1 cellular context compared by ENCODE assay signal in the genomic region with DNA sequence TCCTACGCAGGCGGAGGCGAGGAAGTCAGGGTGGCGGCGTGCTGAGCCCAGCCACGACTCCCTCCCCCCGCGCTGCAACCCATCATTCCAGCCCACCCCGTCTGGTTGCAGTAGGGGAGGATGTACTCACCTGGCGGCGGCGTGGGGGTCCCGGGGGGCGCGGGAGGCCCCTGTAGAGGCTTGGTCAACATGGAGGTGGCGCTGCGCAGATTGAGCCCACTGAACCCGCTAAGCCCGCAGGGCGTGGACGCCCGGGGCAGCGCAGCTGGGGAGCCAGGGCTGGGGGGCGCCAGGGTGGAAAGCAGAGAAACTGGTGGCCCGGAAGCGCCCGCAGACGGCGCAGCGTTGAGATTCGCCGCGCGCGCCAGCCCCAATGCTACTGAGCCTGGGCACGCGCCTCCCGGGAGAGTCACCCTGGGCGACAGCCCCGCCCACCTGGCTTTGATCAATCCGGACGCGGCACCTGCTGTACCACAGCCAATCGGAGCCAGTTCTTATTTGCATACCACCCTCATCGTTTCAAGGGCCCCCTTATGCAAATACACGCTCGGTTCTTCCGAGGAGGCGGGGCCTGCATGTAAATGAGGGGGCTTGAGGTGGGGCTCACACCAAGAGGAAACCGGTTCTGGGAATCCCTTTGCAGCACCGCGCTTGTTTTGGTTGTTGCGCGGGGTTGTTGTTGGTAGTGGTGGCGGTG.
TF ChIP-seq lines count a peak whose summit lies in the region.

A gene (minus strand): TSS at position 381 of the 697 bp plus-strand sequence. CDS start 190 bp downstream, at position 191.

TF ChIP-seq in K562, 482 proteins besides CTCF, POLR2A, EP300 and RAD21 (continued from another document and continues in another):
- TF ChIP-seq, protein P1, sequence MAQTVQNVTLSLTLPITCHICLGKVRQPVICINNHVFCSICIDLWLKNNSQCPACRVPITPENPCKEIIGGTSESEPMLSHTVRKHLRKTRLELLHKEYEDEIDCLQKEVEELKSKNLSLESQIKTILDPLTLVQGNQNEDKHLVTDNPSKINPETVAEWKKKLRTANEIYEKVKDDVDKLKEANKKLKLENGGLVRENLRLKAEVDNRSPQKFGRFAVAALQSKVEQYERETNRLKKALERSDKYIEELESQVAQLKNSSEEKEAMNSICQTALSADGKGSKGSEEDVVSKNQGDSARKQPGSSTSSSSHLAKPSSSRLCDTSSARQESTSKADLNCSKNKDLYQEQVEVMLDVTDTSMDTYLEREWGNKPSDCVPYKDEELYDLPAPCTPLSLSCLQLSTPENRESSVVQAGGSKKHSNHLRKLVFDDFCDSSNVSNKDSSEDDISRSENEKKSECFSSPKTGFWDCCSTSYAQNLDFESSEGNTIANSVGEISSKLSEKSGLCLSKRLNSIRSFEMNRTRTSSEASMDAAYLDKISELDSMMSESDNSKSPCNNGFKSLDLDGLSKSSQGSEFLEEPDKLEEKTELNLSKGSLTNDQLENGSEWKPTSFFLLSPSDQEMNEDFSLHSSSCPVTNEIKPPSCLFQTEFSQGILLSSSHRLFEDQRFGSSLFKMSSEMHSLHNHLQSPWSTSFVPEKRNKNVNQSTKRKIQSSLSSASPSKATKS (CRISPR knock-in tag; IDR thresholded peaks at IDR 0.05): no peak
- peak; percentile 50 for TF ChIP-seq NELFE (IDR thresholded peaks at IDR 0.05; ENCODE audit: insufficient read depth, insufficient read length)
- no peak for TF ChIP-seq MECOM (CRISPR knock-in tag; IDR thresholded peaks at IDR 0.05)
- TF ChIP-seq CXXC5 (CRISPR knock-in tag; IDR thresholded peaks at IDR 0.05): peak; percentile 56
- TF ChIP-seq, protein P2, sequence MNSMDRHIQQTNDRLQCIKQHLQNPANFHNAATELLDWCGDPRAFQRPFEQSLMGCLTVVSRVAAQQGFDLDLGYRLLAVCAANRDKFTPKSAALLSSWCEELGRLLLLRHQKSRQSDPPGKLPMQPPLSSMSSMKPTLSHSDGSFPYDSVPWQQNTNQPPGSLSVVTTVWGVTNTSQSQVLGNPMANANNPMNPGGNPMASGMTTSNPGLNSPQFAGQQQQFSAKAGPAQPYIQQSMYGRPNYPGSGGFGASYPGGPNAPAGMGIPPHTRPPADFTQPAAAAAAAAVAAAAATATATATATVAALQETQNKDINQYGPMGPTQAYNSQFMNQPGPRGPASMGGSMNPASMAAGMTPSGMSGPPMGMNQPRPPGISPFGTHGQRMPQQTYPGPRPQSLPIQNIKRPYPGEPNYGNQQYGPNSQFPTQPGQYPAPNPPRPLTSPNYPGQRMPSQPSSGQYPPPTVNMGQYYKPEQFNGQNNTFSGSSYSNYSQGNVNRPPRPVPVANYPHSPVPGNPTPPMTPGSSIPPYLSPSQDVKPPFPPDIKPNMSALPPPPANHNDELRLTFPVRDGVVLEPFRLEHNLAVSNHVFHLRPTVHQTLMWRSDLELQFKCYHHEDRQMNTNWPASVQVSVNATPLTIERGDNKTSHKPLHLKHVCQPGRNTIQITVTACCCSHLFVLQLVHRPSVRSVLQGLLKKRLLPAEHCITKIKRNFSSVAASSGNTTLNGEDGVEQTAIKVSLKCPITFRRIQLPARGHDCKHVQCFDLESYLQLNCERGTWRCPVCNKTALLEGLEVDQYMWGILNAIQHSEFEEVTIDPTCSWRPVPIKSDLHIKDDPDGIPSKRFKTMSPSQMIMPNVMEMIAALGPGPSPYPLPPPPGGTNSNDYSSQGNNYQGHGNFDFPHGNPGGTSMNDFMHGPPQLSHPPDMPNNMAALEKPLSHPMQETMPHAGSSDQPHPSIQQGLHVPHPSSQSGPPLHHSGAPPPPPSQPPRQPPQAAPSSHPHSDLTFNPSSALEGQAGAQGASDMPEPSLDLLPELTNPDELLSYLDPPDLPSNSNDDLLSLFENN (IDR thresholded peaks at IDR 0.05; ENCODE audit: low read depth in 2 of 2, low read length in 2 of 2): no peak
- no peak for TF ChIP-seq DNMT1 (IDR thresholded peaks at IDR 0.05)
- no peak for TF ChIP-seq SMARCE1 (IDR thresholded peaks at IDR 0.05)
- TF ChIP-seq TCF3 (CRISPR knock-in tag; IDR thresholded peaks at IDR 0.05): no peak; the same call in 1 of the 2 replicates
- no peak for TF ChIP-seq ZNF583 (CRISPR knock-in tag; IDR thresholded peaks at IDR 0.05)
- no peak; a peak in 1 of 4 replicates for TF ChIP-seq HDAC1 (IDR thresholded peaks at IDR 0.05)
- TF ChIP-seq, protein P3, sequence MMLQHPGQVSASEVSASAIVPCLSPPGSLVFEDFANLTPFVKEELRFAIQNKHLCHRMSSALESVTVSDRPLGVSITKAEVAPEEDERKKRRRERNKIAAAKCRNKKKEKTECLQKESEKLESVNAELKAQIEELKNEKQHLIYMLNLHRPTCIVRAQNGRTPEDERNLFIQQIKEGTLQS (IDR thresholded peaks at IDR 0.05): no peak
- TF ChIP-seq, protein P3 (CRISPR knock-in tag; conservative IDR thresholded peaks at IDR 0.05): no peak
- no peak for TF ChIP-seq GATA2 (CRISPR knock-in tag; IDR thresholded peaks at IDR 0.05)
- TF ChIP-seq MCM7 (IDR thresholded peaks at IDR 0.05): no peak
- TF ChIP-seq SP1 (CRISPR knock-in tag; IDR thresholded peaks at IDR 0.05): peak; percentile 77
- TF ChIP-seq, protein P4, sequence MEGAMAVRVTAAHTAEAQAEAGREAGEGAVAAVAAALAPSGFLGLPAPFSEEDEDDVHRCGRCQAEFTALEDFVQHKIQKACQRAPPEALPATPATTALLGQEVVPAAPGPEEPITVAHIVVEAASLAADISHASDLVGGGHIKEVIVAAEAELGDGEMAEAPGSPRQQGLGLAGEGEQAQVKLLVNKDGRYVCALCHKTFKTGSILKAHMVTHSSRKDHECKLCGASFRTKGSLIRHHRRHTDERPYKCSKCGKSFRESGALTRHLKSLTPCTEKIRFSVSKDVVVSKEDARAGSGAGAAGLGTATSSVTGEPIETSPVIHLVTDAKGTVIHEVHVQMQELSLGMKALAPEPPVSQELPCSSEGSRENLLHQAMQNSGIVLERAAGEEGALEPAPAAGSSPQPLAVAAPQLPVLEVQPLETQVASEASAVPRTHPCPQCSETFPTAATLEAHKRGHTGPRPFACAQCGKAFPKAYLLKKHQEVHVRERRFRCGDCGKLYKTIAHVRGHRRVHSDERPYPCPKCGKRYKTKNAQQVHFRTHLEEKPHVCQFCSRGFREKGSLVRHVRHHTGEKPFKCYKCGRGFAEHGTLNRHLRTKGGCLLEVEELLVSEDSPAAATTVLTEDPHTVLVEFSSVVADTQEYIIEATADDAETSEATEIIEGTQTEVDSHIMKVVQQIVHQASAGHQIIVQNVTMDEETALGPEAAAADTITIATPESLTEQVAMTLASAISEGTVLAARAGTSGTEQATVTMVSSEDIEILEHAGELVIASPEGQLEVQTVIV (CRISPR knock-in tag; IDR thresholded peaks at IDR 0.05; ENCODE audit: borderline replicate concordance): no peak
- 0 out of 2 replicates have a peak, but pooled peaks have one; percentile 27 for TF ChIP-seq GTF2A2 (tag; IDR thresholded peaks at IDR 0.05)
- TF ChIP-seq RBM34 (IDR thresholded peaks at IDR 0.05; ENCODE audit: borderline replicate concordance, insufficient read depth, low read length): no peak
- no peak for TF ChIP-seq ELF4 (CRISPR knock-in tag; IDR thresholded peaks at IDR 0.05)
- no peak for TF ChIP-seq ZNF589 (CRISPR knock-in tag; IDR thresholded peaks at IDR 0.05; ENCODE audit: low read depth)
- TF ChIP-seq, protein P5, sequence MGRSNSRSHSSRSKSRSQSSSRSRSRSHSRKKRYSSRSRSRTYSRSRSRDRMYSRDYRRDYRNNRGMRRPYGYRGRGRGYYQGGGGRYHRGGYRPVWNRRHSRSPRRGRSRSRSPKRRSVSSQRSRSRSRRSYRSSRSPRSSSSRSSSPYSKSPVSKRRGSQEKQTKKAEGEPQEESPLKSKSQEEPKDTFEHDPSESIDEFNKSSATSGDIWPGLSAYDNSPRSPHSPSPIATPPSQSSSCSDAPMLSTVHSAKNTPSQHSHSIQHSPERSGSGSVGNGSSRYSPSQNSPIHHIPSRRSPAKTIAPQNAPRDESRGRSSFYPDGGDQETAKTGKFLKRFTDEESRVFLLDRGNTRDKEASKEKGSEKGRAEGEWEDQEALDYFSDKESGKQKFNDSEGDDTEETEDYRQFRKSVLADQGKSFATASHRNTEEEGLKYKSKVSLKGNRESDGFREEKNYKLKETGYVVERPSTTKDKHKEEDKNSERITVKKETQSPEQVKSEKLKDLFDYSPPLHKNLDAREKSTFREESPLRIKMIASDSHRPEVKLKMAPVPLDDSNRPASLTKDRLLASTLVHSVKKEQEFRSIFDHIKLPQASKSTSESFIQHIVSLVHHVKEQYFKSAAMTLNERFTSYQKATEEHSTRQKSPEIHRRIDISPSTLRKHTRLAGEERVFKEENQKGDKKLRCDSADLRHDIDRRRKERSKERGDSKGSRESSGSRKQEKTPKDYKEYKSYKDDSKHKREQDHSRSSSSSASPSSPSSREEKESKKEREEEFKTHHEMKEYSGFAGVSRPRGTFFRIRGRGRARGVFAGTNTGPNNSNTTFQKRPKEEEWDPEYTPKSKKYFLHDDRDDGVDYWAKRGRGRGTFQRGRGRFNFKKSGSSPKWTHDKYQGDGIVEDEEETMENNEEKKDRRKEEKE (IDR thresholded peaks at IDR 0.05; ENCODE audit: borderline replicate concordance in 1 of 2, control insufficient read depth in 1 of 2, low read depth in 2 of 2, low read length in 1 of 2): no peak
- no peak for TF ChIP-seq FOXA3 (CRISPR knock-in tag; conservative IDR thresholded peaks at IDR 0.05 in 1 of 2, IDR thresholded peaks at IDR 0.05 in 1 of 2)
- TF ChIP-seq NFRKB (IDR thresholded peaks at IDR 0.05; ENCODE audit: low read depth): no peak
- peak; percentile 100 for TF ChIP-seq POLR2G (IDR thresholded peaks at IDR 0.05; ENCODE audit: low read depth, low read length)
- no peak for TF ChIP-seq PHTF2 (CRISPR knock-in tag; IDR thresholded peaks at IDR 0.05)
- TF ChIP-seq STAT5A (IDR thresholded peaks at IDR 0.05; ENCODE audit: borderline replicate concordance, low read length): no peak
- peak; percentile 100 for TF ChIP-seq RBFOX2 (IDR thresholded peaks at IDR 0.05; ENCODE audit: low read depth, low read length)
- TF ChIP-seq ZNF24 (IDR thresholded peaks at IDR 0.05): no peak
- TF ChIP-seq KLF13 (tag; IDR thresholded peaks at IDR 0.05; ENCODE audit: borderline replicate concordance, low read depth): no peak
- TF ChIP-seq RBM39 (optimal IDR thresholded peaks at IDR 0.05; ENCODE audit: low read depth, low read length): no peak
- TF ChIP-seq GATAD2A (IDR thresholded peaks at IDR 0.05): no peak
- no peak for TF ChIP-seq PHF21A (IDR thresholded peaks at IDR 0.05; ENCODE audit: borderline replicate concordance, low read depth)
- TF ChIP-seq ZNF282 (CRISPR knock-in tag; IDR thresholded peaks at IDR 0.05): no peak
- TF ChIP-seq ZNF586 (CRISPR knock-in tag; conservative IDR thresholded peaks at IDR 0.05): no peak
- TF ChIP-seq ZNF347 (CRISPR knock-in tag; IDR thresholded peaks at IDR 0.05; ENCODE audit: low read depth): no peak
- TF ChIP-seq CCNT2 (IDR thresholded peaks at IDR 0.05; ENCODE audit: borderline replicate concordance, extremely low read depth, insufficient read length, low read depth, low read length): peak; percentile 71
- peak; percentile 82 for TF ChIP-seq POLR2B (IDR thresholded peaks at IDR 0.05; ENCODE audit: low read depth, partially characterized antibody)
- no peak for TF ChIP-seq FOXP1 (CRISPR knock-in tag; IDR thresholded peaks at IDR 0.05)
- TF ChIP-seq ZFP30 (CRISPR knock-in tag; IDR thresholded peaks at IDR 0.05; ENCODE audit: borderline replicate concordance): no peak
- TF ChIP-seq TEAD2 (tag; IDR thresholded peaks at IDR 0.05): no peak
- TF ChIP-seq, protein P6, sequence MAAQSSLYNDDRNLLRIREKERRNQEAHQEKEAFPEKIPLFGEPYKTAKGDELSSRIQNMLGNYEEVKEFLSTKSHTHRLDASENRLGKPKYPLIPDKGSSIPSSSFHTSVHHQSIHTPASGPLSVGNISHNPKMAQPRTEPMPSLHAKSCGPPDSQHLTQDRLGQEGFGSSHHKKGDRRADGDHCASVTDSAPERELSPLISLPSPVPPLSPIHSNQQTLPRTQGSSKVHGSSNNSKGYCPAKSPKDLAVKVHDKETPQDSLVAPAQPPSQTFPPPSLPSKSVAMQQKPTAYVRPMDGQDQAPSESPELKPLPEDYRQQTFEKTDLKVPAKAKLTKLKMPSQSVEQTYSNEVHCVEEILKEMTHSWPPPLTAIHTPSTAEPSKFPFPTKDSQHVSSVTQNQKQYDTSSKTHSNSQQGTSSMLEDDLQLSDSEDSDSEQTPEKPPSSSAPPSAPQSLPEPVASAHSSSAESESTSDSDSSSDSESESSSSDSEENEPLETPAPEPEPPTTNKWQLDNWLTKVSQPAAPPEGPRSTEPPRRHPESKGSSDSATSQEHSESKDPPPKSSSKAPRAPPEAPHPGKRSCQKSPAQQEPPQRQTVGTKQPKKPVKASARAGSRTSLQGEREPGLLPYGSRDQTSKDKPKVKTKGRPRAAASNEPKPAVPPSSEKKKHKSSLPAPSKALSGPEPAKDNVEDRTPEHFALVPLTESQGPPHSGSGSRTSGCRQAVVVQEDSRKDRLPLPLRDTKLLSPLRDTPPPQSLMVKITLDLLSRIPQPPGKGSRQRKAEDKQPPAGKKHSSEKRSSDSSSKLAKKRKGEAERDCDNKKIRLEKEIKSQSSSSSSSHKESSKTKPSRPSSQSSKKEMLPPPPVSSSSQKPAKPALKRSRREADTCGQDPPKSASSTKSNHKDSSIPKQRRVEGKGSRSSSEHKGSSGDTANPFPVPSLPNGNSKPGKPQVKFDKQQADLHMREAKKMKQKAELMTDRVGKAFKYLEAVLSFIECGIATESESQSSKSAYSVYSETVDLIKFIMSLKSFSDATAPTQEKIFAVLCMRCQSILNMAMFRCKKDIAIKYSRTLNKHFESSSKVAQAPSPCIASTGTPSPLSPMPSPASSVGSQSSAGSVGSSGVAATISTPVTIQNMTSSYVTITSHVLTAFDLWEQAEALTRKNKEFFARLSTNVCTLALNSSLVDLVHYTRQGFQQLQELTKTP (IDR thresholded peaks at IDR 0.05; ENCODE audit: low read depth in 1 of 2, partially characterized antibody in 2 of 2): no peak
- TF ChIP-seq, protein P7, sequence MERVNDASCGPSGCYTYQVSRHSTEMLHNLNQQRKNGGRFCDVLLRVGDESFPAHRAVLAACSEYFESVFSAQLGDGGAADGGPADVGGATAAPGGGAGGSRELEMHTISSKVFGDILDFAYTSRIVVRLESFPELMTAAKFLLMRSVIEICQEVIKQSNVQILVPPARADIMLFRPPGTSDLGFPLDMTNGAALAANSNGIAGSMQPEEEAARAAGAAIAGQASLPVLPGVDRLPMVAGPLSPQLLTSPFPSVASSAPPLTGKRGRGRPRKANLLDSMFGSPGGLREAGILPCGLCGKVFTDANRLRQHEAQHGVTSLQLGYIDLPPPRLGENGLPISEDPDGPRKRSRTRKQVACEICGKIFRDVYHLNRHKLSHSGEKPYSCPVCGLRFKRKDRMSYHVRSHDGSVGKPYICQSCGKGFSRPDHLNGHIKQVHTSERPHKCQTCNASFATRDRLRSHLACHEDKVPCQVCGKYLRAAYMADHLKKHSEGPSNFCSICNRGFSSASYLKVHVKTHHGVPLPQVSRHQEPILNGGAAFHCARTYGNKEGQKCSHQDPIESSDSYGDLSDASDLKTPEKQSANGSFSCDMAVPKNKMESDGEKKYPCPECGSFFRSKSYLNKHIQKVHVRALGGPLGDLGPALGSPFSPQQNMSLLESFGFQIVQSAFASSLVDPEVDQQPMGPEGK (CRISPR knock-in tag; IDR thresholded peaks at IDR 0.05; ENCODE audit: borderline replicate concordance): no peak
